ENCODE assay signal across 2 cellular contexts in the genomic region with DNA sequence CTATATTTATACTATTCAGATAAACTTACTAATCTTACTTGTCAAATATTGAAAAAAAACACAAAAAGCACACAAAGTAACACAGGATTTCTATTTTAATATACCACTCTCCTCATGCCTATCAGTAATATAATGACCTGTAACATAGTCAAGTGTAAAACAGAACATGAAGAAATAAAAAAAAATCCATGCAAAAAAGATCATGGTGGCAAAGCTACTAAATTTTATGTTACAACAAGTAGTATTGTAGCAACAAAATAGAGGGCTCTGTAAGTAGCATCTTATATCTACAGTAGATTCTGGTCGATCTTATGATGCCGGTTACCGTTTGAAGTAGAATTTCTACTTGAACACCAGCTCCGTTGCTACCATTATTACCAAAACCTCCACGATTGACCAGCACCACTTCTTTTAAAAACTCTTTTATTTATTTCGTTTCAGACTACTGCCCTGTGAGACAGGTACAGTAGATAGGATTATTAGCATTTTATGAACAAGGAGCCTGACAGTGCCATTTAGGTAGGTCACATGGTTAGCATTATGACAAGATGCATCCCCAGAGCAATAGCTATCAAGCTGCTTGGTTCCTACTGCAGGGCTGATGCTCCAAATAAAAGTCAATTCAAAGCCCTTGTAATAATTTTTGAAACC.
A peak's percentile ranks its signal among the peaks of the same experiment; 100 is the strongest.
TF ChIP-seq lines count a peak whose summit lies in the region.

No MANE protein-coding gene starts in this region.

TF ChIP-seq in liver, 16 proteins besides CTCF, POLR2A, EP300 and RAD21:
- TF ChIP-seq JUND (IDR thresholded peaks at IDR 0.05) (no peak), YY1 (IDR thresholded peaks at IDR 0.05) (peak; percentile 90)
TF ChIP-seq in liver: peak in this region for 1.

TF ChIP-seq in HepG2, 621 proteins besides CTCF, POLR2A, EP300 and RAD21:
- TF ChIP-seq ZNF562 (CRISPR knock-in tag; IDR thresholded peaks at IDR 0.05; ENCODE audit: borderline replicate concordance): no peak
- TF ChIP-seq, protein P1, sequence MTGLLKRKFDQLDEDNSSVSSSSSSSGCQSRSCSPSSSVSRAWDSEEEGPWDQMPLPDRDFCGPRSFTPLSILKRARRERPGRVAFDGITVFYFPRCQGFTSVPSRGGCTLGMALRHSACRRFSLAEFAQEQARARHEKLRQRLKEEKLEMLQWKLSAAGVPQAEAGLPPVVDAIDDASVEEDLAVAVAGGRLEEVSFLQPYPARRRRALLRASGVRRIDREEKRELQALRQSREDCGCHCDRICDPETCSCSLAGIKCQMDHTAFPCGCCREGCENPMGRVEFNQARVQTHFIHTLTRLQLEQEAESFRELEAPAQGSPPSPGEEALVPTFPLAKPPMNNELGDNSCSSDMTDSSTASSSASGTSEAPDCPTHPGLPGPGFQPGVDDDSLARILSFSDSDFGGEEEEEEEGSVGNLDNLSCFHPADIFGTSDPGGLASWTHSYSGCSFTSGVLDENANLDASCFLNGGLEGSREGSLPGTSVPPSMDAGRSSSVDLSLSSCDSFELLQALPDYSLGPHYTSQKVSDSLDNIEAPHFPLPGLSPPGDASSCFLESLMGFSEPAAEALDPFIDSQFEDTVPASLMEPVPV (CRISPR knock-in tag; IDR thresholded peaks at IDR 0.05): no peak
- no peak for TF ChIP-seq ZNF761 (CRISPR knock-in tag; conservative IDR thresholded peaks at IDR 0.05)
- TF ChIP-seq ZSCAN20 (CRISPR knock-in tag; IDR thresholded peaks at IDR 0.05; ENCODE audit: borderline replicate concordance): no peak
- no peak for TF ChIP-seq ZFYVE20 (CRISPR knock-in tag; IDR thresholded peaks at IDR 0.05; ENCODE audit: borderline replicate concordance, low read depth)
- no peak for TF ChIP-seq ARID2 (CRISPR knock-in tag; IDR thresholded peaks at IDR 0.05; ENCODE audit: borderline replicate concordance)
- TF ChIP-seq ZNF569 (CRISPR knock-in tag; IDR thresholded peaks at IDR 0.05; ENCODE audit: borderline replicate concordance): no peak
- TF ChIP-seq, protein P2, sequence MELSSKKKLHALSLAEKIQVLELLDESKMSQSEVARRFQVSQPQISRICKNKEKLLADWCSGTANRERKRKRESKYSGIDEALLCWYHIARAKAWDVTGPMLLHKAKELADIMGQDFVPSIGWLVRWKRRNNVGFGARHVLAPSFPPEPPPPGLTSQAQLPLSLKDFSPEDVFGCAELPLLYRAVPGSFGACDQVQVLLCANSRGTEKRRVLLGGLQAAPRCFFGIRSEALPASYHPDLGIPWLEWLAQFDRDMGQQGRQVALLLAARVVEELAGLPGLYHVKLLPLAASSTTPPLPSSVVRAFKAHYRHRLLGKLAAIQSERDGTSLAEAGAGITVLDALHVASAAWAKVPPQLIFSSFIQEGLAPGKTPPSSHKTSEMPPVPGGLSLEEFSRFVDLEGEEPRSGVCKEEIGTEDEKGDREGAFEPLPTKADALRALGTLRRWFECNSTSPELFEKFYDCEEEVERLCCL (CRISPR knock-in tag; IDR thresholded peaks at IDR 0.05; ENCODE audit: borderline replicate concordance): no peak
- TF ChIP-seq ZBTB3 (CRISPR knock-in tag; IDR thresholded peaks at IDR 0.05; ENCODE audit: borderline replicate concordance, low read depth): no peak
- TF ChIP-seq MAFF (IDR thresholded peaks at IDR 0.05; ENCODE audit: low read depth, low read length): no peak
- no peak for TF ChIP-seq PHF8 (CRISPR knock-in tag; IDR thresholded peaks at IDR 0.05)
- TF ChIP-seq ZNF143 (CRISPR knock-in tag; IDR thresholded peaks at IDR 0.05): no peak
